In the genomic region with DNA sequence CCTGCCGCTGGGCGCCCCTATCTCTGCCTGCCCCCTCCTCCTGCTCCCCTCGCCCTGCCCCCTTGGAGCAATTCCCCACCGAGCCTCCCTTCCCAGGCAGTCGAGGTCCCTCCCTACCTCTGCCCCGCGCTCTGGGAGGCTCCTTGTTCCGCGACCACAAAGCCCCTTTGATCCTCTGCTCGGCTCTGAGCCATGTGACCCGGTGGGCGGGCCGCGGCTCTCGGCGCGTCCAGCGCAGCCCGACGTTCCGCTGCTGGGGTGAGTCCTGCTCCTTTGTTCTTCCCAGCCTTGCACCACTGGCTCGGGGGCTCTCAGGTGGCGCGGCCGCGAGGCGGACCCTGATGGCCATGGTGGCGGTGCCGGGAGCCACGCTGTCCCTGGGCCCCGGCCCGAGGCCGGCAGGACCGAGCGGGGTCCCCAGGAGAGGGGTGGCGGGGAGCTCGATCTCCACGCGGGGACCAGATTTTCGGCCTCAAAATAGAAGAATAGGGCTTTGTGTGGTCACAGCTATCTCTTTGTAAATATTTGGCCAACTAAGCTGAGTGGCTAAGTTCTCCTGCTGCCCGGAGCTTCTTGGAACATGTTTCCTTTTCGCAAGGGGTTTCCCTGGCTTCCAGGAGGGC, we compare ENCODE assay signal across 1 cellular context.
TF ChIP-seq lines count a peak whose summit lies in the region.

No MANE protein-coding gene starts in this region.

TF ChIP-seq in HepG2, 621 proteins besides CTCF, POLR2A, EP300 and RAD21 (continued from another document and continues in another):
- TF ChIP-seq, protein P1, sequence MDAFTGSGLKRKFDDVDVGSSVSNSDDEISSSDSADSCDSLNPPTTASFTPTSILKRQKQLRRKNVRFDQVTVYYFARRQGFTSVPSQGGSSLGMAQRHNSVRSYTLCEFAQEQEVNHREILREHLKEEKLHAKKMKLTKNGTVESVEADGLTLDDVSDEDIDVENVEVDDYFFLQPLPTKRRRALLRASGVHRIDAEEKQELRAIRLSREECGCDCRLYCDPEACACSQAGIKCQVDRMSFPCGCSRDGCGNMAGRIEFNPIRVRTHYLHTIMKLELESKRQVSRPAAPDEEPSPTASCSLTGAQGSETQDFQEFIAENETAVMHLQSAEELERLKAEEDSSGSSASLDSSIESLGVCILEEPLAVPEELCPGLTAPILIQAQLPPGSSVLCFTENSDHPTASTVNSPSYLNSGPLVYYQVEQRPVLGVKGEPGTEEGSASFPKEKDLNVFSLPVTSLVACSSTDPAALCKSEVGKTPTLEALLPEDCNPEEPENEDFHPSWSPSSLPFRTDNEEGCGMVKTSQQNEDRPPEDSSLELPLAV (CRISPR knock-in tag; conservative IDR thresholded peaks at IDR 0.05; ENCODE audit: low read depth), result no peak
- TF ChIP-seq ZEB1 (IDR thresholded peaks at IDR 0.05; ENCODE audit: insufficient replicate concordance, low read depth) (no peak), HNRNPLL (IDR thresholded peaks at IDR 0.05; ENCODE audit: low read depth, low read length, poor library complexity, severe bottlenecking) (peak; percentile 87), AGO1 (IDR thresholded peaks at IDR 0.05; ENCODE audit: low read depth, low read length, poor library complexity, severe bottlenecking) (no peak), MAZ (IDR thresholded peaks at IDR 0.05; ENCODE audit: borderline replicate concordance, low read depth, low read length) (peak; percentile 71; the same call in 1 of the 2 replicates), MAZ (CRISPR knock-in tag; IDR thresholded peaks at IDR 0.05; ENCODE audit: low read depth) (peak; percentile 94), REPIN1 (CRISPR knock-in tag; IDR thresholded peaks at IDR 0.05; ENCODE audit: borderline replicate concordance, low read depth) (peak; percentile 95; the same call in 1 of the 2 replicates), JARID2 (CRISPR knock-in tag; IDR thresholded peaks at IDR 0.05; ENCODE audit: insufficient replicate concordance) (no peak), NFRKB (IDR thresholded peaks at IDR 0.05) (no peak), MTA3 (CRISPR knock-in tag; IDR thresholded peaks at IDR 0.05) (no peak), RFX3 (CRISPR knock-in tag; IDR thresholded peaks at IDR 0.05) (no peak), ZNF121 (CRISPR knock-in tag; IDR thresholded peaks at IDR 0.05) (peak; percentile 81), FOXA1 (IDR thresholded peaks at IDR 0.05) (no peak), FOXA1 (CRISPR knock-in tag; IDR thresholded peaks at IDR 0.05) (peak; percentile 24; the same call in 1 of the 2 replicates), PITX1 (CRISPR knock-in tag; IDR thresholded peaks at IDR 0.05) (peak; percentile 84; the same call in 1 of the 2 replicates), ZNF44 (CRISPR knock-in tag; IDR thresholded peaks at IDR 0.05) (peak; percentile 83; the same call in 1 of the 2 replicates), GLI4 (CRISPR knock-in tag; IDR thresholded peaks at IDR 0.05; ENCODE audit: borderline replicate concordance) (no peak), HOXA7 (CRISPR knock-in tag; IDR thresholded peaks at IDR 0.05) (no peak), ZBTB38 (CRISPR knock-in tag; IDR thresholded peaks at IDR 0.05) (peak; percentile 49; the same call in 1 of the 2 replicates), ZNF263 (CRISPR knock-in tag; IDR thresholded peaks at IDR 0.05) (no peak; the same call in 1 of the 2 replicates), FOXP1 (IDR thresholded peaks at IDR 0.05) (no peak), FOXP1 (CRISPR knock-in tag; IDR thresholded peaks at IDR 0.05) (peak; percentile 14; the same call in 1 of the 2 replicates), ZNF24 (IDR thresholded peaks at IDR 0.05) (no peak), KDM3A (CRISPR knock-in tag; IDR thresholded peaks at IDR 0.05; ENCODE audit: low read depth) (peak; percentile 97), ZNF441 (CRISPR knock-in tag; IDR thresholded peaks at IDR 0.05; ENCODE audit: borderline replicate concordance) (peak; percentile 81), ZNF510 (CRISPR knock-in tag; IDR thresholded peaks at IDR 0.05; ENCODE audit: low read depth) (no peak), NONO (IDR thresholded peaks at IDR 0.05) (no peak), NONO (CRISPR knock-in tag; conservative IDR thresholded peaks at IDR 0.05) (peak; percentile 57), ZNF878 (CRISPR knock-in tag; IDR thresholded peaks at IDR 0.05) (peak; percentile 59; the same call in 1 of the 2 replicates), ARNTL (CRISPR knock-in tag; IDR thresholded peaks at IDR 0.05) (peak; percentile 75), ZNF776 (CRISPR knock-in tag; IDR thresholded peaks at IDR 0.05) (no peak; the same call in 1 of the 2 replicates)
- TF ChIP-seq, protein P2, sequence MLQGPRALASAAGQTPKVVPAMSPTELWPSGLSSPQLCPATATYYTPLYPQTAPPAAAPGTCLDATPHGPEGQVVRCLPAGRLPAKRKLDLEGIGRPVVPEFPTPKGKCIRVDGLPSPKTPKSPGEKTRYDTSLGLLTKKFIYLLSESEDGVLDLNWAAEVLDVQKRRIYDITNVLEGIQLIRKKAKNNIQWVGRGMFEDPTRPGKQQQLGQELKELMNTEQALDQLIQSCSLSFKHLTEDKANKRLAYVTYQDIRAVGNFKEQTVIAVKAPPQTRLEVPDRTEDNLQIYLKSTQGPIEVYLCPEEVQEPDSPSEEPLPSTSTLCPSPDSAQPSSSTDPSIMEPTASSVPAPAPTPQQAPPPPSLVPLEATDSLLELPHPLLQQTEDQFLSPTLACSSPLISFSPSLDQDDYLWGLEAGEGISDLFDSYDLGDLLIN (CRISPR knock-in tag; IDR thresholded peaks at IDR 0.05; ENCODE audit: borderline replicate concordance), result peak; percentile 84; the same call in 1 of the 2 replicates
- TF ChIP-seq, protein P3, sequence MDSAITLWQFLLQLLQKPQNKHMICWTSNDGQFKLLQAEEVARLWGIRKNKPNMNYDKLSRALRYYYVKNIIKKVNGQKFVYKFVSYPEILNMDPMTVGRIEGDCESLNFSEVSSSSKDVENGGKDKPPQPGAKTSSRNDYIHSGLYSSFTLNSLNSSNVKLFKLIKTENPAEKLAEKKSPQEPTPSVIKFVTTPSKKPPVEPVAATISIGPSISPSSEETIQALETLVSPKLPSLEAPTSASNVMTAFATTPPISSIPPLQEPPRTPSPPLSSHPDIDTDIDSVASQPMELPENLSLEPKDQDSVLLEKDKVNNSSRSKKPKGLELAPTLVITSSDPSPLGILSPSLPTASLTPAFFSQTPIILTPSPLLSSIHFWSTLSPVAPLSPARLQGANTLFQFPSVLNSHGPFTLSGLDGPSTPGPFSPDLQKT (CRISPR knock-in tag; IDR thresholded peaks at IDR 0.05; ENCODE audit: borderline replicate concordance), result no peak
- TF ChIP-seq, protein P4, sequence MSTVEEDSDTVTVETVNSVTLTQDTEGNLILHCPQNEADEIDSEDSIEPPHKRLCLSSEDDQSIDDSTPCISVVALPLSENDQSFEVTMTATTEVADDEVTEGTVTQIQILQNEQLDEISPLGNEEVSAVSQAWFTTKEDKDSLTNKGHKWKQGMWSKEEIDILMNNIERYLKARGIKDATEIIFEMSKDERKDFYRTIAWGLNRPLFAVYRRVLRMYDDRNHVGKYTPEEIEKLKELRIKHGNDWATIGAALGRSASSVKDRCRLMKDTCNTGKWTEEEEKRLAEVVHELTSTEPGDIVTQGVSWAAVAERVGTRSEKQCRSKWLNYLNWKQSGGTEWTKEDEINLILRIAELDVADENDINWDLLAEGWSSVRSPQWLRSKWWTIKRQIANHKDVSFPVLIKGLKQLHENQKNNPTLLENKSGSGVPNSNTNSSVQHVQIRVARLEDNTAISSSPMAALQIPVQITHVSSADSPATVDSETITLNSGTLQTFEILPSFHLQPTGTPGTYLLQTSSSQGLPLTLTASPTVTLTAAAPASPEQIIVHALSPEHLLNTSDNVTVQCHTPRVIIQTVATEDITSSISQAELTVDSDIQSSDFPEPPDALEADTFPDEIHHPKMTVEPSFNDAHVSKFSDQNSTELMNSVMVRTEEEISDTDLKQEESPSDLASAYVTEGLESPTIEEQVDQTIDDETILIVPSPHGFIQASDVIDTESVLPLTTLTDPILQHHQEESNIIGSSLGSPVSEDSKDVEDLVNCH (CRISPR knock-in tag; IDR thresholded peaks at IDR 0.05), result no peak
- TF ChIP-seq, protein P5, sequence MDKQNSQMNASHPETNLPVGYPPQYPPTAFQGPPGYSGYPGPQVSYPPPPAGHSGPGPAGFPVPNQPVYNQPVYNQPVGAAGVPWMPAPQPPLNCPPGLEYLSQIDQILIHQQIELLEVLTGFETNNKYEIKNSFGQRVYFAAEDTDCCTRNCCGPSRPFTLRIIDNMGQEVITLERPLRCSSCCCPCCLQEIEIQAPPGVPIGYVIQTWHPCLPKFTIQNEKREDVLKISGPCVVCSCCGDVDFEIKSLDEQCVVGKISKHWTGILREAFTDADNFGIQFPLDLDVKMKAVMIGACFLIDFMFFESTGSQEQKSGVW (CRISPR knock-in tag; IDR thresholded peaks at IDR 0.05; ENCODE audit: borderline replicate concordance), result no peak
- TF ChIP-seq, protein P6, sequence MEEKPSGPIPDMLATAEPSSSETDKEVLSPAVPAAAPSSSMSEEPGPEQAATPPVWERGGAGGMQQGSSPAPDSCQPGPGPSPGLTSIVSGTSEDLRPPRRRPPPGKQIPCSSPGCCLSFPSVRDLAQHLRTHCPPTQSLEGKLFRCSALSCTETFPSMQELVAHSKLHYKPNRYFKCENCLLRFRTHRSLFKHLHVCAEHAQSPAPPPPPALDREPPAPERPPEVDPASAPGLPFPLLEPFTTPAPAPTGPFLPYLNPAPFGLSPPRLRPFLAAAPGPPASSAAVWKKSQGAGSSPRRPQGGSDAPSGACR (CRISPR knock-in tag; IDR thresholded peaks at IDR 0.05), result peak; percentile 86; the same call in 1 of the 2 replicates
- TF ChIP-seq, protein P7, sequence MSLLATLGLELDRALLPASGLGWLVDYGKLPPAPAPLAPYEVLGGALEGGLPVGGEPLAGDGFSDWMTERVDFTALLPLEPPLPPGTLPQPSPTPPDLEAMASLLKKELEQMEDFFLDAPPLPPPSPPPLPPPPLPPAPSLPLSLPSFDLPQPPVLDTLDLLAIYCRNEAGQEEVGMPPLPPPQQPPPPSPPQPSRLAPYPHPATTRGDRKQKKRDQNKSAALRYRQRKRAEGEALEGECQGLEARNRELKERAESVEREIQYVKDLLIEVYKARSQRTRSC (CRISPR knock-in tag; IDR thresholded peaks at IDR 0.05; ENCODE audit: low read depth), result peak; percentile 12; the same call in 1 of the 2 replicates
- TF ChIP-seq, protein P8, sequence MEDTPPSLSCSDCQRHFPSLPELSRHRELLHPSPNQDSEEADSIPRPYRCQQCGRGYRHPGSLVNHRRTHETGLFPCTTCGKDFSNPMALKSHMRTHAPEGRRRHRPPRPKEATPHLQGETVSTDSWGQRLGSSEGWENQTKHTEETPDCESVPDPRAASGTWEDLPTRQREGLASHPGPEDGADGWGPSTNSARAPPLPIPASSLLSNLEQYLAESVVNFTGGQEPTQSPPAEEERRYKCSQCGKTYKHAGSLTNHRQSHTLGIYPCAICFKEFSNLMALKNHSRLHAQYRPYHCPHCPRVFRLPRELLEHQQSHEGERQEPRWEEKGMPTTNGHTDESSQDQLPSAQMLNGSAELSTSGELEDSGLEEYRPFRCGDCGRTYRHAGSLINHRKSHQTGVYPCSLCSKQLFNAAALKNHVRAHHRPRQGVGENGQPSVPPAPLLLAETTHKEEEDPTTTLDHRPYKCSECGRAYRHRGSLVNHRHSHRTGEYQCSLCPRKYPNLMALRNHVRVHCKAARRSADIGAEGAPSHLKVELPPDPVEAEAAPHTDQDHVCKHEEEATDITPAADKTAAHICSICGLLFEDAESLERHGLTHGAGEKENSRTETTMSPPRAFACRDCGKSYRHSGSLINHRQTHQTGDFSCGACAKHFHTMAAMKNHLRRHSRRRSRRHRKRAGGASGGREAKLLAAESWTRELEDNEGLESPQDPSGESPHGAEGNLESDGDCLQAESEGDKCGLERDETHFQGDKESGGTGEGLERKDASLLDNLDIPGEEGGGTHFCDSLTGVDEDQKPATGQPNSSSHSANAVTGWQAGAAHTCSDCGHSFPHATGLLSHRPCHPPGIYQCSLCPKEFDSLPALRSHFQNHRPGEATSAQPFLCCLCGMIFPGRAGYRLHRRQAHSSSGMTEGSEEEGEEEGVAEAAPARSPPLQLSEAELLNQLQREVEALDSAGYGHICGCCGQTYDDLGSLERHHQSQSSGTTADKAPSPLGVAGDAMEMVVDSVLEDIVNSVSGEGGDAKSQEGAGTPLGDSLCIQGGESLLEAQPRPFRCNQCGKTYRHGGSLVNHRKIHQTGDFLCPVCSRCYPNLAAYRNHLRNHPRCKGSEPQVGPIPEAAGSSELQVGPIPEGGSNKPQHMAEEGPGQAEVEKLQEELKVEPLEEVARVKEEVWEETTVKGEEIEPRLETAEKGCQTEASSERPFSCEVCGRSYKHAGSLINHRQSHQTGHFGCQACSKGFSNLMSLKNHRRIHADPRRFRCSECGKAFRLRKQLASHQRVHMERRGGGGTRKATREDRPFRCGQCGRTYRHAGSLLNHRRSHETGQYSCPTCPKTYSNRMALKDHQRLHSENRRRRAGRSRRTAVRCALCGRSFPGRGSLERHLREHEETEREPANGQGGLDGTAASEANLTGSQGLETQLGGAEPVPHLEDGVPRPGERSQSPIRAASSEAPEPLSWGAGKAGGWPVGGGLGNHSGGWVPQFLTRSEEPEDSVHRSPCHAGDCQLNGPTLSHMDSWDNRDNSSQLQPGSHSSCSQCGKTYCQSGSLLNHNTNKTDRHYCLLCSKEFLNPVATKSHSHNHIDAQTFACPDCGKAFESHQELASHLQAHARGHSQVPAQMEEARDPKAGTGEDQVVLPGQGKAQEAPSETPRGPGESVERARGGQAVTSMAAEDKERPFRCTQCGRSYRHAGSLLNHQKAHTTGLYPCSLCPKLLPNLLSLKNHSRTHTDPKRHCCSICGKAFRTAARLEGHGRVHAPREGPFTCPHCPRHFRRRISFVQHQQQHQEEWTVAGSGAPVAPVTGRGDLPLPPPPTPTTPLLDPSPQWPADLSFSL (CRISPR knock-in tag; IDR thresholded peaks at IDR 0.05), result 0 out of 2 replicates have a peak, but pooled peaks have one; percentile 35
- TF ChIP-seq, protein P9, sequence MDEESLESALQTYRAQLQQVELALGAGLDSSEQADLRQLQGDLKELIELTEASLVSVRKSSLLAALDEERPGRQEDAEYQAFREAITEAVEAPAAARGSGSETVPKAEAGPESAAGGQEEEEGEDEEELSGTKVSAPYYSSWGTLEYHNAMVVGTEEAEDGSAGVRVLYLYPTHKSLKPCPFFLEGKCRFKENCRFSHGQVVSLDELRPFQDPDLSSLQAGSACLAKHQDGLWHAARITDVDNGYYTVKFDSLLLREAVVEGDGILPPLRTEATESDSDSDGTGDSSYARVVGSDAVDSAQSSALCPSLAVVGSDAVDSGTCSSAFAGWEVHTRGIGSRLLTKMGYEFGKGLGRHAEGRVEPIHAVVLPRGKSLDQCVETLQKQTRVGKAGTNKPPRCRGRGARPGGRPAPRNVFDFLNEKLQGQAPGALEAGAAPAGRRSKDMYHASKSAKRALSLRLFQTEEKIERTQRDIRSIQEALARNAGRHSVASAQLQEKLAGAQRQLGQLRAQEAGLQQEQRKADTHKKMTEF (CRISPR knock-in tag; IDR thresholded peaks at IDR 0.05), result peak; percentile 96
